ENCODE assay signal across 1 cellular context in genomic region chr7:121084256-121084655, GRCh38.
TF ChIP-seq lines count a peak whose summit lies in the region.

No MANE protein-coding gene starts in this region.

TF ChIP-seq in GM23338, 12 proteins besides CTCF, POLR2A, EP300 and RAD21 (continued from another document):
- no peak for TF ChIP-seq ZNF462 (CRISPR knock-in tag; IDR thresholded peaks at IDR 0.05)
- TF ChIP-seq EZH2 (IDR thresholded peaks at IDR 0.05; ENCODE audit: low read depth, unreplicated experiment) = no peak
- TF ChIP-seq ZNF114 (CRISPR knock-in tag; IDR thresholded peaks at IDR 0.05) = no peak
- TF ChIP-seq ZNF331 (CRISPR knock-in tag; IDR thresholded peaks at IDR 0.05; ENCODE audit: low read depth) = no peak
- no peak for TF ChIP-seq REST (IDR thresholded peaks at IDR 0.05; ENCODE audit: unreplicated experiment)
- no peak for TF ChIP-seq CREB1 (CRISPR knock-in tag; IDR thresholded peaks at IDR 0.05; ENCODE audit: low read depth)
